ENCODE assay signal across 12 cellular contexts in genomic region chr1:201472321-201472720, GRCh38. TPM values are rescaled to one million over a fixed set of nuclear protein-coding genes. Genes with fewer than 3 reads are reported as not detected.
DNase-seq lines count a peak whose midpoint lies in the region; ATAC-seq and TF ChIP-seq lines count a peak whose summit lies in the region.
"Not testable (repeated sequence)": the region's sequence is repeated elsewhere in the genome, so short reads cannot be mapped to it uniquely, and the experiment has no call there.
"Had no signal": no experiment of that assay in that cellular context is flagged by ENCODE, and none has a peak within 500 bp of the region (broad histone marks: within the 10 kb centered on the region; RNA-seq: fewer than 3 reads in every experiment).

No MANE protein-coding gene starts in this region.

- not testable (repeated sequence) for H3K36me3 ChIP-seq in RWPE2 (ENCODE audit: low read depth); left ventricle myocardium inferior; osteoblast (ENCODE audit: insufficient read depth, low read length); tibial artery

- not testable (repeated sequence) for H3K27me3 ChIP-seq in RWPE2 (ENCODE audit: insufficient read depth, poor library complexity, severe bottlenecking); left ventricle myocardium inferior (ENCODE audit: low read depth); osteoblast (ENCODE audit: insufficient read depth, low read length); tibial artery

- peaks cover 78% of the 10 kb centered on the region for H3K27me3 Mint-ChIP-seq in central memory CD8-positive, alpha-beta T cell

- not testable (repeated sequence) for H3K4me1 Mint-ChIP-seq in central memory CD8-positive, alpha-beta T cell

- H3K36me3 Mint-ChIP-seq in central memory CD8-positive, alpha-beta T cell (ENCODE audit: insufficient read depth): not testable (repeated sequence)

- H2AFZ ChIP-seq in osteoblast (ENCODE audit: low read length): not testable (repeated sequence)

- H3K9me3 ChIP-seq in RWPE2 (ENCODE audit: severe bottlenecking); left ventricle myocardium inferior (replicated peaks); osteoblast (ENCODE audit: low read depth, low read length); tibial artery: not testable (repeated sequence)

- not testable (repeated sequence) for H3K9me3 Mint-ChIP-seq in central memory CD8-positive, alpha-beta T cell

- not testable (repeated sequence) for TF ChIP-seq CTCF in RWPE2 (IDR thresholded peaks at IDR 0.05; ENCODE audit: poor library complexity, severe bottlenecking); left ventricle myocardium inferior (IDR thresholded peaks at IDR 0.05; ENCODE audit: borderline replicate concordance); osteoblast (IDR thresholded peaks at IDR 0.05; ENCODE audit: extremely low read depth, low read depth, low read length); tibial artery (IDR thresholded peaks at IDR 0.05)

- H3K4me3 Mint-ChIP-seq in central memory CD8-positive, alpha-beta T cell: not testable (repeated sequence)

- ATAC-seq in RWPE2 (ENCODE audit: low read depth); central memory CD8-positive, alpha-beta T cell (replicated peaks; ENCODE audit: extremely low read depth, poor library complexity, severe bottlenecking): not testable (repeated sequence)

- H3K27ac ChIP-seq in RWPE2 (ENCODE audit: poor library complexity, severe bottlenecking) (peak overlapping the region; percentile 22), left ventricle myocardium inferior (replicated peaks) (peak overlapping the region; percentile 51), tibial artery (peak overlapping the region; percentile 96 to 99)
- H3K27ac ChIP-seq in osteoblast (ENCODE audit: low read depth, low read length): not testable (repeated sequence)

- peaks cover 15% of the 10 kb centered on the region for H3K79me2 ChIP-seq in osteoblast (ENCODE audit: insufficient read depth, low read length)

- H3K27ac Mint-ChIP-seq in central memory CD8-positive, alpha-beta T cell (ENCODE audit: low read depth): peak overlapping the region; percentile 14

- not testable (repeated sequence) for H3K4me3 ChIP-seq in RWPE2 (ENCODE audit: severe bottlenecking); left ventricle myocardium inferior; osteoblast (ENCODE audit: insufficient read depth, low read length); tibial artery

- peaks cover 13% of the 10 kb centered on the region for H4K20me1 ChIP-seq in osteoblast (ENCODE audit: insufficient read depth, low read length)

- H3K4me2 ChIP-seq in osteoblast (ENCODE audit: insufficient read depth, low read length): not testable (repeated sequence)

- intact Hi-C loops in left ventricle myocardium inferior (cut with micrococcal nuclease); tibial artery (cut with DNase I; ENCODE audit: low total_unique reads): not testable (repeated sequence)

- H3K4me1 ChIP-seq in RWPE2 (ENCODE audit: insufficient read depth, poor library complexity, severe bottlenecking) (peaks cover 31% of the 10 kb centered on the region), left ventricle myocardium inferior (peaks cover 31% of the 10 kb centered on the region), osteoblast (ENCODE audit: insufficient read depth, low read length) (peaks cover 41% of the 10 kb centered on the region), tibial artery (peaks cover 0 to 34% (median 19%) of the 10 kb centered on the region in 4 donors)

- DNase-seq in ELF-1 (ENCODE audit: low read depth, low spot score) (peak; percentile 32), osteoblast (ENCODE audit: insufficient read length, low spot score, missing footprints) (peak; percentile 80)
- DNase-seq in RWPE2 (ENCODE audit: low spot score); central memory CD8-positive, alpha-beta T cell (ENCODE audit: low spot score in 2 of 2); left ventricle myocardium inferior; tibial artery: not testable (repeated sequence)

RNA-seq across cellular contexts. Expression of gene PHLDA3, which starts 3.3 kb away (rescaled TPM):
- total RNA-seq in left ventricle myocardium inferior: 21.1 TPM
- 116 and 134 TPM in 2 replicates for total RNA-seq in osteoblast

RNA-seq across cellular contexts. Expression of gene CSRP1, which starts 34.6 kb away (rescaled TPM):
- 41.0 TPM for total RNA-seq in left ventricle myocardium inferior
- 389 and 480 TPM in 2 replicates for total RNA-seq in osteoblast

RNA-seq across cellular contexts. Expression of gene TNNI1, which starts 50.8 kb away (rescaled TPM):
- total RNA-seq in left ventricle myocardium inferior (44.2 TPM), osteoblast (not detected in 2 replicates)
- total RNA-seq: B cell; Caco-2; CD4-positive, CD25-positive, alpha-beta regulatory T cell; CD8-positive, alpha-beta T cell; GM12878; GM23248 had no signal

Comparison
In these comparisons a context has a peak if more than half of its experiments do, and no peak if none do; other contexts are left out.
1. RNA of gene TNNI1, which starts 50.8 kb away (total RNA-seq): 44.2 TPM in left ventricle myocardium inferior (single experiment); not detected in osteoblast; every median in the first group is over 10 times any median in the second.